In genomic region chr2:118049140-118050128, GRCh38 we compare ENCODE assay signal across 1 cellular context.
TF ChIP-seq lines count a peak whose summit lies in the region.

No MANE protein-coding gene starts in this region.

TF ChIP-seq in GM12878, 131 proteins besides CTCF, POLR2A, EP300 and RAD21 (continued from another document and continues in another):
- TF ChIP-seq E2F8 (IDR thresholded peaks at IDR 0.05; ENCODE audit: low read depth, partially characterized antibody) (no peak), BMI1 (IDR thresholded peaks at IDR 0.05; ENCODE audit: borderline replicate concordance) (no peak; the same call in 1 of the 2 replicates), ATF7 (IDR thresholded peaks at IDR 0.05; ENCODE audit: low read depth) (peak; percentile 82), NFIC (IDR thresholded peaks at IDR 0.05; ENCODE audit: low read depth, low read length) (no peak), ASH2L (IDR thresholded peaks at IDR 0.05; ENCODE audit: borderline replicate concordance, low read depth) (no peak), ZNF274 (IDR thresholded peaks at IDR 0.05; ENCODE audit: insufficient read depth, insufficient read length) (no peak), NR2C2 (IDR thresholded peaks at IDR 0.05; ENCODE audit: borderline replicate concordance, control insufficient read depth, insufficient read length, low read depth) (no peak), FOXM1 (IDR thresholded peaks at IDR 0.05; ENCODE audit: low read depth, low read length) (no peak), ZNF622 (IDR thresholded peaks at IDR 0.05) (no peak), CHD1 (IDR thresholded peaks at IDR 0.05; ENCODE audit: low read depth, low read length) (no peak), ESRRA (IDR thresholded peaks at IDR 0.05; ENCODE audit: low read length) (no peak), NFXL1 (IDR thresholded peaks at IDR 0.05; ENCODE audit: borderline replicate concordance) (no peak), RCOR1 (conservative IDR thresholded peaks at IDR 0.05; ENCODE audit: low read depth, low read length) (no peak), PBX3 (IDR thresholded peaks at IDR 0.05; ENCODE audit: insufficient replicate concordance, low read depth, low read length) (peak; percentile 27), ATF2 (IDR thresholded peaks at IDR 0.05; ENCODE audit: low read length) (no peak), SMC3 (IDR thresholded peaks at IDR 0.05; ENCODE audit: borderline replicate concordance, low read length) (no peak), IKZF2 (IDR thresholded peaks at IDR 0.05) (peak; percentile 84 to 87), KLF5 (IDR thresholded peaks at IDR 0.05; ENCODE audit: partially characterized antibody) (no peak), HDAC6 (IDR thresholded peaks at IDR 0.05; ENCODE audit: unreplicated experiment) (no peak), MAX (IDR thresholded peaks at IDR 0.05; ENCODE audit: low read depth, low read length) (no peak), DPF2 (IDR thresholded peaks at IDR 0.05) (peak; percentile 95), SMAD5 (IDR thresholded peaks at IDR 0.05; ENCODE audit: low read depth) (no peak), KAT2A (conservative IDR thresholded peaks at IDR 0.05; ENCODE audit: control insufficient read depth, low read depth, low read length) (no peak), NR2C1 (IDR thresholded peaks at IDR 0.05) (no peak), SPI1 (IDR thresholded peaks at IDR 0.05; ENCODE audit: borderline replicate concordance, insufficient read depth, low read depth, low read length) (peak; percentile 87), PRDM15 (CRISPR knock-in tag; IDR thresholded peaks at IDR 0.05) (no peak), IRF5 (IDR thresholded peaks at IDR 0.05; ENCODE audit: borderline replicate concordance) (no peak), CUX1 (IDR thresholded peaks at IDR 0.05; ENCODE audit: insufficient replicate concordance, low read depth, low read length) (no peak), ZBED1 (IDR thresholded peaks at IDR 0.05; ENCODE audit: borderline replicate concordance) (no peak), ZBTB40 (IDR thresholded peaks at IDR 0.05; ENCODE audit: borderline replicate concordance) (no peak), MTA2 (IDR thresholded peaks at IDR 0.05; ENCODE audit: low read depth) (peak; percentile 94), BHLHE40 (IDR thresholded peaks at IDR 0.05; ENCODE audit: borderline replicate concordance in 1 of 2, low read depth in 2 of 2, low read length in 1 of 2) (peak; percentile 40 to 61; a peak in 3 of 4 replicates), IRF3 (IDR thresholded peaks at IDR 0.05) (no peak), BRCA1 (IDR thresholded peaks at IDR 0.05; ENCODE audit: low read depth, low read length) (no peak), IRF4 (IDR thresholded peaks at IDR 0.05; ENCODE audit: low read depth, low read length) (peak; percentile 74), E2F4 (IDR thresholded peaks at IDR 0.05; ENCODE audit: low read depth, low read length) (no peak)
